In genomic region chr1:28505406-28506187, GRCh38 we compare ENCODE assay signal across 8 cellular contexts. TPM values are rescaled to one million over a fixed set of nuclear protein-coding genes. Genes with fewer than 3 reads are reported as not detected.
DNase-seq lines count a peak whose midpoint lies in the region; ATAC-seq and TF ChIP-seq lines count a peak whose summit lies in the region.

A gene with protein sequence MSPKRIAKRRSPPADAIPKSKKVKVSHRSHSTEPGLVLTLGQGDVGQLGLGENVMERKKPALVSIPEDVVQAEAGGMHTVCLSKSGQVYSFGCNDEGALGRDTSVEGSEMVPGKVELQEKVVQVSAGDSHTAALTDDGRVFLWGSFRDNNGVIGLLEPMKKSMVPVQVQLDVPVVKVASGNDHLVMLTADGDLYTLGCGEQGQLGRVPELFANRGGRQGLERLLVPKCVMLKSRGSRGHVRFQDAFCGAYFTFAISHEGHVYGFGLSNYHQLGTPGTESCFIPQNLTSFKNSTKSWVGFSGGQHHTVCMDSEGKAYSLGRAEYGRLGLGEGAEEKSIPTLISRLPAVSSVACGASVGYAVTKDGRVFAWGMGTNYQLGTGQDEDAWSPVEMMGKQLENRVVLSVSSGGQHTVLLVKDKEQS (plus strand): TSS chr1:28506043. CDS start chr1:28529867, 23,824 bp downstream.

- H3K4me2 ChIP-seq in mammary epithelial cell (ENCODE audit: insufficient read depth, low read depth, low read length): peak within 1 kb of the TSS; percentile 73
- H3K4me2 ChIP-seq in smooth muscle cell: peak within 1 kb of the TSS; percentile 100

- BruUV-seq in mammary epithelial cell (replicated peaks; lab: Mats Ljungman, UMichigan): TSS peak; percentile 68

- dilution Hi-C loops in mammary epithelial cell (cut with HindIII; ENCODE audit: low sequenced_read_pairs): no loop called here

- TF ChIP-seq CTCF in WERI-Rb-1 (IDR thresholded peaks at IDR 0.05; ENCODE audit: low read depth, low read length) (no peak), mammary epithelial cell (conservative IDR thresholded peaks at IDR 0.05 in 1 of 2, IDR thresholded peaks at IDR 0.05 in 1 of 2; ENCODE audit: extremely low read depth in 1 of 2, insufficient read depth in 1 of 2, low read depth in 1 of 2, low read length in 2 of 2) (no peak), smooth muscle cell (IDR thresholded peaks at IDR 0.05; ENCODE audit: borderline replicate concordance, insufficient read depth, poor library complexity, severe bottlenecking) (no peak)

- H2AFZ ChIP-seq in ACC112 (ENCODE audit: low read length, unreplicated experiment) (peak within 1 kb of the TSS; percentile 98), mammary epithelial cell (ENCODE audit: low read depth, low read length) (peak within 1 kb of the TSS; percentile 92), smooth muscle cell (ENCODE audit: low read depth) (peak within 1 kb of the TSS; percentile 91)

- intact Hi-C loops in mammary epithelial cell (cut with micrococcal nuclease): loop anchor here (2.0 to 5.0 kb wide), 2 partner anchors 89 to 258 kb away; no protein-coding TSS in a partner anchor

- H3K27me3 ChIP-seq in ACC112 (ENCODE audit: insufficient read depth, low read length): no peaks in the 10 kb centered on the region
- no peaks in the 10 kb centered on the region for H3K27me3 ChIP-seq in WERI-Rb-1 (ENCODE audit: insufficient read depth, low read depth, severe bottlenecking)
- no peaks in the 10 kb centered on the region for H3K27me3 ChIP-seq in mammary epithelial cell (ENCODE audit: insufficient read depth, low read length)
- no peaks in the 10 kb centered on the region for H3K27me3 ChIP-seq in smooth muscle cell (ENCODE audit: low read depth)

- H3K27ac ChIP-seq in ACC112 (ENCODE audit: low read depth, low read length) (peak within 1 kb of the TSS; percentile 96), WERI-Rb-1 (peak within 1 kb of the TSS; percentile 71), mammary epithelial cell (ENCODE audit: insufficient read depth, low read depth, low read length) (peak within 1 kb of the TSS; percentile 96), smooth muscle cell (ENCODE audit: low read depth) (peak within 1 kb of the TSS; percentile 88)

- peaks cover 45% of the 10 kb centered on the region for H3K36me3 ChIP-seq in ACC112 (ENCODE audit: insufficient read depth, low read length)
- peaks cover 39% of the 10 kb centered on the region for H3K36me3 ChIP-seq in WERI-Rb-1
- H3K36me3 ChIP-seq in mammary epithelial cell (ENCODE audit: insufficient read depth, low read length): peaks cover 36% of the 10 kb centered on the region
- H3K36me3 ChIP-seq in smooth muscle cell (ENCODE audit: low read depth): peaks cover 8% of the 10 kb centered on the region

- H3K9ac ChIP-seq in mammary epithelial cell (ENCODE audit: insufficient read depth, low read length) (peak within 1 kb of the TSS; percentile 100), smooth muscle cell (ENCODE audit: low read depth) (peak within 1 kb of the TSS; percentile 92)

- peaks cover 50% of the 10 kb centered on the region for H3F3A ChIP-seq in smooth muscle cell (ENCODE audit: low read depth)

- H3K9me3 ChIP-seq in WERI-Rb-1 (ENCODE audit: severe bottlenecking): no peaks in the 10 kb centered on the region
- H3K9me3 ChIP-seq in mammary epithelial cell (replicated peaks; ENCODE audit: insufficient read depth, low read length): no peaks in the 10 kb centered on the region
- H3K9me3 ChIP-seq in smooth muscle cell (replicated peaks; ENCODE audit: low read depth): no peaks in the 10 kb centered on the region

- peak within 1 kb of the TSS; percentile 80 for H3K4me3 ChIP-seq in ACC112 (ENCODE audit: low read depth, low read length)
- peak within 1 kb of the TSS; percentile 73 for H3K4me3 ChIP-seq in WERI-Rb-1 (ENCODE audit: low read depth, low read length)
- peak within 1 kb of the TSS; percentile 79 to 100 (median 99) for H3K4me3 ChIP-seq in mammary epithelial cell (replicated peaks in 1 of 3; ENCODE audit: insufficient read depth in 1 of 3, low read depth in 2 of 3, low read length in 3 of 3)
- H3K4me3 ChIP-seq in smooth muscle cell: peak within 1 kb of the TSS; percentile 94

- DNase-seq in NCI-H2227 (lab: John Stamatoyannopoulos, UW; ENCODE audit: unreplicated experiment) (peak; percentile 99), WERI-Rb-1 (peak; percentile 96), mammary epithelial cell (peak; percentile 98), iPS-NIHi11 (ENCODE audit: low spot score) (peak; percentile 98), smooth muscle cell (lab: John Stamatoyannopoulos, UW; ENCODE audit: unreplicated experiment) (peak; percentile 72)

- CTCF ChIA-PET in mammary epithelial cell (lab: Charles Lee; ENCODE audit: low non-redundant PET): no interaction called here

- H3K4me1 ChIP-seq in ACC112 (ENCODE audit: control insufficient read depth, insufficient read depth, low read length, unreplicated experiment) (peaks cover 33% of the 10 kb centered on the region), mammary epithelial cell (ENCODE audit: insufficient read depth, low read length) (peaks cover 21% of the 10 kb centered on the region), smooth muscle cell (ENCODE audit: low read depth) (peaks cover 29% of the 10 kb centered on the region)

- peaks cover 49% of the 10 kb centered on the region for H3K79me2 ChIP-seq in ACC112 (ENCODE audit: control insufficient read depth, insufficient read depth, low read length, unreplicated experiment)
- peaks cover 44% of the 10 kb centered on the region for H3K79me2 ChIP-seq in mammary epithelial cell (ENCODE audit: insufficient read depth, low read length)
- peaks cover 32% of the 10 kb centered on the region for H3K79me2 ChIP-seq in smooth muscle cell (ENCODE audit: low read depth)

- ATAC-seq in GM18870 (IDR thresholded peaks at IDR 0.05; ENCODE audit: unreplicated experiment) (peak; percentile 59), HG03135 (IDR thresholded peaks at IDR 0.05; ENCODE audit: unreplicated experiment) (peak; percentile 63)

- in situ Hi-C loops in mammary epithelial cell (cut with MboI; ENCODE audit: low sequenced_read_pairs in 2 of 2): loop anchor here in 1 of 2 donors (10.0 kb wide), 1 partner anchor 261 kb away; no protein-coding TSS in a partner anchor

- H4K20me1 ChIP-seq in mammary epithelial cell (ENCODE audit: insufficient read depth, low read length) (no peaks in the 10 kb centered on the region), smooth muscle cell (ENCODE audit: low read depth) (peaks cover 45% of the 10 kb centered on the region)

- WGBS in mammary epithelial cell (ENCODE audit: low coverage, missing lambda C conversion rate): 1% methylated on average over 33 of the region's 41 CpGs
- 5% methylated on average over 41 of the region's 41 CpGs for whole genome bisulfite sequencing in smooth muscle cell (ENCODE audit: low lambda C conversion rate)

RNA-seq across cellular contexts. Expression of the gene that starts here (rescaled TPM):
- 10 to 100 TPM; 21.2 to 46.0 TPM for total RNA-seq in mammary epithelial cell
- 52.3 TPM for polyA plus RNA-seq in mammary epithelial cell
- 54.2 TPM for polyA minus RNA-seq in mammary epithelial cell
- total RNA-seq in smooth muscle cell: 8.9 and 20.1 TPM in 2 replicates
- polyA plus RNA-seq in smooth muscle cell: 10.5 and 16.1 TPM in 2 replicates

Comparison
In these comparisons a context has a peak if more than half of its experiments do, and no peak if none do; other contexts are left out.
1. Peak in every context shown above with its lines: DNase-seq, ATAC-seq, H3K4me3 ChIP-seq and H3K27ac ChIP-seq.